ENCODE assay signal across 14 cellular contexts in the genomic region with DNA sequence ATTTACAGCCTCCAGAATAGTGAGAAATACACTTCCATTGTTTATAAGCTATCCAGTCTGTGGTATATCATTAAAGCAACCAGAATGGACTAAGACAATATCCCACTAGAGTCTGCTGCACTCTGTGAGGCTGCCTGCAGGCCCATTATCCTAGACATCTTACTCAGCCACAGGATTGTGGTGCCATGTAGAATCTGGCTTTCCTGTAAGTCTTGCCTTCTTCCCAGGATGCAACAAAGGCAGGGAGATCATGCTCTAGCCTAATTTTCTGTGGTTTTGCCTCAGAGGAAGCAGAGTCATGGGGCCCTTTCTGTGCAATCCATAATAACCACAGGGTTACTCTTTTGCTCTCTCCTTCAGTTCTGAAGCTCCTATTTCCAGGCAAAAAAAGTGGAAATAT.
DNase-seq lines count a peak whose midpoint lies in the region; ATAC-seq and TF ChIP-seq lines count a peak whose summit lies in the region.
"Had no signal": no experiment of that assay in that cellular context is flagged by ENCODE, and none has a peak within 500 bp of the region (broad histone marks: within the 10 kb centered on the region; RNA-seq: fewer than 3 reads in every experiment).

No MANE protein-coding gene starts in this region.

- H3K18ac ChIP-seq in neuronal stem cell (ENCODE audit: low read length) = no peak overlapping the region

- H2AFZ ChIP-seq in neuronal stem cell (ENCODE audit: low read length) = peak overlapping the region; percentile 8

- H3K9me3 ChIP-seq in neuronal stem cell (replicated peaks in 1 of 2; ENCODE audit: control insufficient read depth in 2 of 2, insufficient read depth in 1 of 2, low read depth in 1 of 2, low read length in 2 of 2) (no peaks in the 10 kb centered on the region), subcutaneous abdominal adipose tissue (ENCODE audit: control insufficient read depth in 5 of 5, low read length in 5 of 5) (no peaks in the 10 kb centered on the region)
- H3K9me3 ChIP-seq: BLaER1 treated with 17β-estradiol and CSF1 and Interleukin-3, amounts not matched to agents 10 nM and 100 nM; HAP-1 had no signal

- no peaks in the 10 kb centered on the region for H3K27me3 Mint-ChIP-seq in osteocyte (ENCODE audit: unreplicated experiment)
- no peaks in the 10 kb centered on the region for H3K27me3 Mint-ChIP-seq in stimulated activated naive CD8-positive, alpha-beta T cell treated with anti-CD3 and anti-CD28 coated beads, Interleukin-15, amount 100 ng/mL, for 72 hours
- no peaks in the 10 kb centered on the region for H3K27me3 Mint-ChIP-seq in activated naive CD8-positive, alpha-beta T cell treated with anti-CD3 and anti-CD28 coated beads for 36 hours
- H3K27me3 Mint-ChIP-seq: B cell had no signal

- no peak overlapping the region for H4K91ac ChIP-seq in neuronal stem cell (ENCODE audit: low read depth, low read length, poor library complexity)

- no peak overlapping the region for H3K23ac ChIP-seq in neuronal stem cell (ENCODE audit: low read depth, low read length, poor library complexity)

- TF ChIP-seq CTCF in osteocyte (IDR thresholded peaks at IDR 0.05) = no peak

- H2BK5ac ChIP-seq in neuronal stem cell (ENCODE audit: low read length) = no peak overlapping the region

- no peak overlapping the region for H3K4me3 ChIP-seq in neuronal stem cell (ENCODE audit: low read length in 2 of 2)
- no peak overlapping the region for H3K4me3 ChIP-seq in subcutaneous abdominal adipose tissue (ENCODE audit: low read depth in 1 of 5, low read length in 5 of 5)
- H3K4me3 ChIP-seq: BLaER1 treated with 17β-estradiol and CSF1 and Interleukin-3, amounts not matched to agents 10 nM and 100 nM; HAP-1 had no signal

- H4K8ac ChIP-seq in neuronal stem cell (ENCODE audit: low read depth, low read length) = no peak overlapping the region

- ATAC-seq in stimulated activated naive CD8-positive, alpha-beta T cell treated with anti-CD3 and anti-CD28 coated beads, Interleukin-15, amount 100 ng/mL, for 72 hours = no peak
- ATAC-seq: CD8-positive, alpha-beta T cell had no signal

- H2BK12ac ChIP-seq in neuronal stem cell (ENCODE audit: low read length) = no peak overlapping the region

- no peaks in the 10 kb centered on the region for H3K36me3 ChIP-seq in neuronal stem cell (replicated peaks in 1 of 2; ENCODE audit: control insufficient read depth in 2 of 2, insufficient read depth in 2 of 2, low read length in 2 of 2)
- H3K36me3 ChIP-seq in subcutaneous abdominal adipose tissue (ENCODE audit: control insufficient read depth in 5 of 5, insufficient read depth in 5 of 5, low read length in 5 of 5) = no peaks in the 10 kb centered on the region
- H3K36me3 ChIP-seq: BLaER1 treated with 17β-estradiol and CSF1 and Interleukin-3, amounts not matched to agents 10 nM and 100 nM; HAP-1 had no signal

- no peaks in the 10 kb centered on the region for H3K27me3 ChIP-seq in neuronal stem cell (ENCODE audit: control insufficient read depth in 3 of 3, insufficient read depth in 3 of 3, low read depth in 1 of 3, low read length in 3 of 3)
- H3K27me3 ChIP-seq in subcutaneous abdominal adipose tissue (ENCODE audit: control insufficient read depth in 5 of 5, insufficient read depth in 4 of 5, low read length in 5 of 5) = no peaks in the 10 kb centered on the region
- H3K27me3 ChIP-seq: BLaER1 treated with 17β-estradiol and CSF1 and Interleukin-3, amounts not matched to agents 10 nM and 100 nM had no signal

- H3K79me1 ChIP-seq in neuronal stem cell (ENCODE audit: low read depth, low read length) = no peaks in the 10 kb centered on the region

- no peak overlapping the region for H3K27ac Mint-ChIP-seq in osteocyte (ENCODE audit: unreplicated experiment)
- H3K27ac Mint-ChIP-seq in stimulated activated naive CD8-positive, alpha-beta T cell treated with anti-CD3 and anti-CD28 coated beads, Interleukin-15, amount 100 ng/mL, for 72 hours = no peak overlapping the region
- no peak overlapping the region for H3K27ac Mint-ChIP-seq in activated naive CD8-positive, alpha-beta T cell treated with anti-CD3 and anti-CD28 coated beads for 36 hours
- H3K27ac Mint-ChIP-seq: B cell; CD8-positive, alpha-beta T cell had no signal

- no peak overlapping the region for H3K9ac ChIP-seq in neuronal stem cell (ENCODE audit: low read depth, low read length, poor library complexity)
- H3K9ac ChIP-seq in subcutaneous abdominal adipose tissue (ENCODE audit: low read length in 5 of 5) = no peak overlapping the region
- H3K9ac ChIP-seq: BLaER1 treated with 17β-estradiol and CSF1 and Interleukin-3, amounts not matched to agents 10 nM and 100 nM had no signal

- peaks cover 5% of the 10 kb centered on the region for H3K9me3 Mint-ChIP-seq in osteocyte (ENCODE audit: unreplicated experiment)
- H3K9me3 Mint-ChIP-seq in stimulated activated naive CD8-positive, alpha-beta T cell treated with anti-CD3 and anti-CD28 coated beads, Interleukin-15, amount 100 ng/mL, for 72 hours = peaks cover 0 to 13% of the 10 kb centered on the region in 2 donors
- H3K9me3 Mint-ChIP-seq in activated naive CD8-positive, alpha-beta T cell treated with anti-CD3 and anti-CD28 coated beads for 36 hours = peaks cover 3% of the 10 kb centered on the region
- H3K9me3 Mint-ChIP-seq: CD8-positive, alpha-beta T cell had no signal

- H3K4me2 ChIP-seq in neuronal stem cell (ENCODE audit: insufficient read depth, low read length, poor library complexity, severe bottlenecking) = no peak overlapping the region

- H3K4me1 Mint-ChIP-seq in osteocyte (ENCODE audit: unreplicated experiment) = no peaks in the 10 kb centered on the region
- no peaks in the 10 kb centered on the region for H3K4me1 Mint-ChIP-seq in stimulated activated naive CD8-positive, alpha-beta T cell treated with anti-CD3 and anti-CD28 coated beads, Interleukin-15, amount 100 ng/mL, for 72 hours
- H3K4me1 Mint-ChIP-seq in activated naive CD8-positive, alpha-beta T cell treated with anti-CD3 and anti-CD28 coated beads for 36 hours = no peaks in the 10 kb centered on the region
- H3K4me1 Mint-ChIP-seq: B cell had no signal

- peaks cover 2 to 13% of the 10 kb centered on the region in 2 donors for H3K4me1 ChIP-seq in neuronal stem cell (ENCODE audit: control insufficient read depth in 2 of 2, insufficient read depth in 1 of 2, low read depth in 1 of 2, low read length in 2 of 2)
- peaks cover 0 to 40% (median 35%) of the 10 kb centered on the region in 5 donors for H3K4me1 ChIP-seq in subcutaneous abdominal adipose tissue (ENCODE audit: control insufficient read depth in 5 of 5, insufficient read depth in 5 of 5, low read length in 5 of 5)

- no peaks in the 10 kb centered on the region for H3K36me3 Mint-ChIP-seq in osteocyte (ENCODE audit: unreplicated experiment)
- no peaks in the 10 kb centered on the region for H3K36me3 Mint-ChIP-seq in activated naive CD8-positive, alpha-beta T cell treated with anti-CD3 and anti-CD28 coated beads for 36 hours
- H3K36me3 Mint-ChIP-seq: CD8-positive, alpha-beta T cell had no signal

- DNase-seq in Kasumi-1 (lab: John Stamatoyannopoulos, UW) = peak; percentile 5 to 22
- peak; percentile 8 for DNase-seq in astrocyte of the hippocampus (ENCODE audit: low read depth, low spot score)
- DNase-seq in neuronal stem cell (ENCODE audit: low spot score) = no peak
- DNase-seq in osteocyte (ENCODE audit: extremely low spot score, unreplicated experiment) = no peak
- DNase-seq in stimulated activated naive CD8-positive, alpha-beta T cell treated with anti-CD3 and anti-CD28 coated beads, Interleukin-15, amount 100 ng/mL, for 72 hours = no peak
- DNase-seq in activated naive CD8-positive, alpha-beta T cell treated with anti-CD3 and anti-CD28 coated beads for 36 hours = no peak
- DNase-seq: Calu3; CD8-positive, alpha-beta T cell; DMS79 treated with DMSO at 0.1 percent for 48 hours; GF-D8 had no signal

- H3K14ac ChIP-seq in neuronal stem cell (ENCODE audit: low read length) = no peak overlapping the region

- H2BK120ac ChIP-seq in neuronal stem cell (ENCODE audit: low read depth, low read length) = no peak overlapping the region

- H2BK15ac ChIP-seq in neuronal stem cell (ENCODE audit: low read length) = no peak overlapping the region

- no peak overlapping the region for H3K4ac ChIP-seq in neuronal stem cell (ENCODE audit: low read length)

- no peak overlapping the region for H3K4me3 Mint-ChIP-seq in osteocyte (ENCODE audit: unreplicated experiment)
- H3K4me3 Mint-ChIP-seq in stimulated activated naive CD8-positive, alpha-beta T cell treated with anti-CD3 and anti-CD28 coated beads, Interleukin-15, amount 100 ng/mL, for 72 hours = no peak overlapping the region
- no peak overlapping the region for H3K4me3 Mint-ChIP-seq in activated naive CD8-positive, alpha-beta T cell treated with anti-CD3 and anti-CD28 coated beads for 36 hours
- H3K4me3 Mint-ChIP-seq: B cell; CD8-positive, alpha-beta T cell had no signal

- H2AK5ac ChIP-seq in neuronal stem cell (ENCODE audit: low read depth, low read length) = no peak overlapping the region

- no peak overlapping the region for H3K27ac ChIP-seq in neuronal stem cell (replicated peaks; ENCODE audit: low read length)
- H3K27ac ChIP-seq in subcutaneous abdominal adipose tissue (ENCODE audit: low read depth, low read length) = peak overlapping the region; percentile 31
- H3K27ac ChIP-seq: BLaER1 treated with 17β-estradiol and CSF1 and Interleukin-3, amounts not matched to agents 10 nM and 100 nM had no signal

Comparison
In these comparisons a context has a peak if more than half of its experiments do, and no peak if none do; other contexts are left out.
1. DNase-seq: peak in Kasumi-1 (2 of 2) and astrocyte of the hippocampus (single experiment); none in neuronal stem cell (single experiment), osteocyte (single experiment), stimulated activated naive CD8-positive, alpha-beta T cell treated with anti-CD3 and anti-CD28 coated beads, Interleukin-15, amount 100 ng/mL, for 72 hours (0 of 2) and activated naive CD8-positive, alpha-beta T cell treated with anti-CD3 and anti-CD28 coated beads for 36 hours (single experiment).